ENCODE assay signal across 32 cellular contexts in genomic region chr4:52058275-52058674, GRCh38. TPM values are rescaled to one million over a fixed set of nuclear protein-coding genes. Genes with fewer than 3 reads are reported as not detected.
"Had no signal": no experiment of that assay in that cellular context is flagged by ENCODE, and none has a peak within 500 bp of the region (broad histone marks: within the 10 kb centered on the region; RNA-seq: fewer than 3 reads in every experiment).

No MANE protein-coding gene starts in this region.

- ATAC-seq: activated CD4-positive, CD25-positive, alpha-beta regulatory T cell treated with anti-CD3 and anti-CD28 coated beads, Interleukin-2, amount 50 U/mL, for 24 hours; activated CD8-positive, alpha-beta T cell treated with anti-CD3 and anti-CD28 coated beads for 36 hours; activated naive CD8-positive, alpha-beta T cell treated with anti-CD3 and anti-CD28 coated beads, Interleukin-2, amount 50 U/mL, for 24 hours; activated T-cell treated with anti-CD3 and anti-CD28 coated beads, Interleukin-2, amount 50 U/mL, for 4 hours; activated T-helper 17 cell treated with anti-CD3 and anti-CD28 coated beads, Interleukin-2, amount 50 U/mL, for 72 hours; body of pancreas; esophagus mucosa; gastrocnemius medialis; heart left ventricle; T-helper 17 cell had no signal

- DNase-seq: activated B cell treated with CpG ODN at 0.5 μM for 24 hours; activated CD4-positive, alpha-beta T cell treated with anti-CD3 and anti-CD28 coated beads for 48 hours; activated CD4-positive, alpha-beta T cell treated with anti-CD3 and anti-CD28 coated beads, Interleukin-2, amount 50 U/mL, for 1 hour; activated CD4-positive, alpha-beta T cell treated with anti-CD3 and anti-CD28 coated beads, Interleukin-2, amount 50 U/mL, for 48 hours; activated CD8-positive, alpha-beta memory T cell treated with anti-CD3 and anti-CD28 coated beads for 24 hours; activated CD8-positive, alpha-beta T cell treated with anti-CD3 and anti-CD28 coated beads for 36 hours; activated effector memory CD4-positive, alpha-beta T cell treated with Interleukin-2 at 50 U/mL for 16 hours; activated naive CD4-positive, alpha-beta T cell treated with anti-CD3 and anti-CD28 coated beads for 36 hours; activated naive CD8-positive, alpha-beta T cell treated with anti-CD3 and anti-CD28 coated beads for 36 hours; activated naive CD8-positive, alpha-beta T cell treated with anti-CD3 and anti-CD28 coated beads, Interleukin-2, amount 50 U/mL, for 24 hours; activated T-cell treated with anti-CD3 and anti-CD28 coated beads, Interleukin-2, amount 50 U/mL, for 4 hours; adrenal gland; amygdala; aorta; body of pancreas; central memory CD4-positive, alpha-beta T cell; cerebellar nuclear complex; colonic mucosa; effector CD8-positive, alpha-beta T cell; foreskin keratinocyte; gastrocnemius medialis; glutamatergic neuron; heart left ventricle; T-helper 1 cell; T-helper 17 cell; T1000; WERI-Rb-1 had no signal

- H3K27me3 ChIP-seq: adrenal gland, body of pancreas, cardiac muscle cell, colonic mucosa, foreskin keratinocyte, gastrocnemius medialis had no signal

- H3K4me1 ChIP-seq: colonic mucosa had no signal

- H3K27ac ChIP-seq: cardiac muscle cell, colonic mucosa, foreskin keratinocyte, gastrocnemius medialis, WERI-Rb-1 had no signal

- H3K9me3 ChIP-seq: adrenal gland, body of pancreas, colonic mucosa, gastrocnemius medialis, heart left ventricle had no signal

- H3K4me3 ChIP-seq: adrenal gland, body of pancreas, cardiac muscle cell, colonic mucosa, gastrocnemius medialis, heart left ventricle had no signal

- H3K36me3 ChIP-seq: adrenal gland, cardiac muscle cell, colonic mucosa, gastrocnemius medialis, heart left ventricle, WERI-Rb-1 had no signal

RNA-seq across cellular contexts. Expression of gene LRRC66, which starts 38.1 kb away (rescaled TPM):
- total RNA-seq: activated naive CD4-positive, alpha-beta T cell treated with anti-CD3 and anti-CD28 coated beads for 36 hours; activated T-cell treated with anti-CD3 and anti-CD28 coated beads, Interleukin-2, amount 50 U/mL, for 4 hours; epithelial cell of proximal tubule had no signal
